23 cellular contexts compared by ENCODE assay signal in genomic region chr6:142790257-142790656, GRCh38.
DNase-seq lines count a peak whose midpoint lies in the region; ATAC-seq, FAIRE-seq and TF ChIP-seq lines count a peak whose summit lies in the region.
"Had no signal": no experiment of that assay in that cellular context is flagged by ENCODE, and none has a peak within 500 bp of the region (broad histone marks: within the 10 kb centered on the region; RNA-seq: fewer than 3 reads in every experiment).

No MANE protein-coding gene starts in this region.

- WGBS in small intestine, 3 donors = 85 to 90% (median 86%) methylated on average over 1 of the region's 1 CpG

- TF ChIP-seq CTCF in LNCaP clone FGC (IDR thresholded peaks at IDR 0.05; ENCODE audit: control insufficient read depth, extremely low read depth, insufficient read depth) = no peak

- no peak overlapping the region for H3K4me3 Mint-ChIP-seq in activated naive CD4-positive, alpha-beta T cell treated with anti-CD3 and anti-CD28 coated beads, Interleukin-2, amount 50 U/mL, for 24 hours
- H3K4me3 Mint-ChIP-seq in activated naive CD4-positive, alpha-beta T cell treated with anti-CD3 and anti-CD28 coated beads for 36 hours = no peak overlapping the region
- peak overlapping the region in 1 of 8 donors; percentile 34 for H3K4me3 Mint-ChIP-seq in CD4-positive, alpha-beta memory T cell
- H3K4me3 Mint-ChIP-seq in naive thymus-derived CD4-positive, alpha-beta T cell = no peak overlapping the region
- H3K4me3 Mint-ChIP-seq: IgD-negative memory B cell had no signal

- POLR2A ChIA-PET in CD4-positive, alpha-beta memory T cell (lab: Charles Lee; ENCODE audit: partially characterized antibody) = interaction anchor here (1.0 to 1.9 kb wide), 5 partner anchors 10 to 20 kb away, joined by 3 to 5 read pairs (median 3); no protein-coding TSS in a partner anchor
- POLR2A ChIA-PET in naive thymus-derived CD4-positive, alpha-beta T cell (lab: Charles Lee) = interaction anchor here (0.7 to 1.4 kb wide), 4 partner anchors 16 to 573 kb away, joined by 3 to 4 read pairs (median 4); no protein-coding TSS in a partner anchor

- CTCF ChIA-PET in activated naive CD4-positive, alpha-beta T cell treated with anti-CD3 and anti-CD28 coated beads for 36 hours (lab: Charles Lee) = interaction anchor here (0.7 kb wide), 1 partner anchor 1266 kb away, joined by 3 read pairs; no protein-coding TSS in a partner anchor
- CTCF ChIA-PET in CD4-positive, alpha-beta memory T cell (lab: Charles Lee; ENCODE audit: partially characterized antibody) = interaction anchor here (1.3 kb wide), 1 partner anchor 36 kb away, joined by 3 read pairs; no protein-coding TSS in a partner anchor
- CTCF ChIA-PET in naive thymus-derived CD4-positive, alpha-beta T cell (lab: Charles Lee) = no interaction called here

- no peak overlapping the region for H3K4me3 ChIP-seq in CD4-positive, alpha-beta memory T cell (ENCODE audit: low read length in 2 of 2)
- H3K4me3 ChIP-seq in LNCaP clone FGC (ENCODE audit: low read depth, low read length) = no peak overlapping the region
- no peak overlapping the region for H3K4me3 ChIP-seq in naive thymus-derived CD4-positive, alpha-beta T cell (ENCODE audit: low read length)
- H3K4me3 ChIP-seq in small intestine (ENCODE audit: low read depth in 1 of 2, low read length in 2 of 2) = no peak overlapping the region
- H3K4me3 ChIP-seq: A549; BLaER1 treated with 17β-estradiol and CSF1 and Interleukin-3, amounts not matched to agents 10 nM and 100 nM had no signal

- peaks cover 30% of the 10 kb centered on the region for H3K36me3 Mint-ChIP-seq in activated naive CD4-positive, alpha-beta T cell treated with anti-CD3 and anti-CD28 coated beads, Interleukin-2, amount 50 U/mL, for 24 hours
- H3K36me3 Mint-ChIP-seq in activated naive CD4-positive, alpha-beta T cell treated with anti-CD3 and anti-CD28 coated beads for 36 hours (ENCODE audit: low read depth) = peaks cover 21% of the 10 kb centered on the region
- peaks cover 24 to 28% of the 10 kb centered on the region in 2 donors for H3K36me3 Mint-ChIP-seq in CD4-positive, alpha-beta memory T cell
- peaks cover 6 to 28% (median 20%) of the 10 kb centered on the region in 5 donors for H3K36me3 Mint-ChIP-seq in naive thymus-derived CD4-positive, alpha-beta T cell

- H3K4me1 ChIP-seq in CD4-positive, alpha-beta memory T cell (ENCODE audit: insufficient read depth, low read length) = peaks cover 64% of the 10 kb centered on the region
- no peaks in the 10 kb centered on the region for H3K4me1 ChIP-seq in naive thymus-derived CD4-positive, alpha-beta T cell (ENCODE audit: control insufficient read depth in 2 of 2, insufficient read depth in 2 of 2, low read length in 2 of 2)
- no peaks in the 10 kb centered on the region for H3K4me1 ChIP-seq in small intestine (ENCODE audit: control insufficient read depth in 2 of 2, insufficient read depth in 1 of 2, low read depth in 1 of 2, low read length in 1 of 2)
- H3K4me1 ChIP-seq: BLaER1 treated with 17β-estradiol and CSF1 and Interleukin-3, amounts not matched to agents 10 nM and 100 nM had no signal

- peaks cover 6% of the 10 kb centered on the region for H3K9me3 Mint-ChIP-seq in activated naive CD4-positive, alpha-beta T cell treated with anti-CD3 and anti-CD28 coated beads, Interleukin-2, amount 50 U/mL, for 24 hours
- no peaks in the 10 kb centered on the region for H3K9me3 Mint-ChIP-seq in activated naive CD4-positive, alpha-beta T cell treated with anti-CD3 and anti-CD28 coated beads for 36 hours
- no peaks in the 10 kb centered on the region for H3K9me3 Mint-ChIP-seq in CD4-positive, alpha-beta memory T cell
- H3K9me3 Mint-ChIP-seq in naive thymus-derived CD4-positive, alpha-beta T cell = no peaks in the 10 kb centered on the region
- H3K9me3 Mint-ChIP-seq: IgD-negative memory B cell had no signal

- peak overlapping the region; percentile 75 for H3K27ac Mint-ChIP-seq in activated naive CD4-positive, alpha-beta T cell treated with anti-CD3 and anti-CD28 coated beads, Interleukin-2, amount 50 U/mL, for 24 hours
- no peak overlapping the region for H3K27ac Mint-ChIP-seq in activated naive CD4-positive, alpha-beta T cell treated with anti-CD3 and anti-CD28 coated beads for 36 hours
- peak overlapping the region in 4 of 7 donors; percentile 12 to 74 (median 45) for H3K27ac Mint-ChIP-seq in CD4-positive, alpha-beta memory T cell
- H3K27ac Mint-ChIP-seq in naive thymus-derived CD4-positive, alpha-beta T cell = peak overlapping the region in 8 of 9 donors; percentile 58 to 89 (median 74)

- no peak overlapping the region for H3K27ac ChIP-seq in CD4-positive, alpha-beta memory T cell (ENCODE audit: low read depth, low read length)
- no peak overlapping the region for H3K27ac ChIP-seq in naive thymus-derived CD4-positive, alpha-beta T cell (ENCODE audit: low read depth, low read length)
- H3K27ac ChIP-seq in small intestine (ENCODE audit: low read depth in 1 of 2, low read length in 1 of 2) = no peak overlapping the region
- H3K27ac ChIP-seq: A549; BLaER1 treated with 17β-estradiol and CSF1 and Interleukin-3, amounts not matched to agents 10 nM and 100 nM; RWPE1 had no signal

- H3K27me3 Mint-ChIP-seq in activated naive CD4-positive, alpha-beta T cell treated with anti-CD3 and anti-CD28 coated beads, Interleukin-2, amount 50 U/mL, for 24 hours = no peaks in the 10 kb centered on the region
- H3K27me3 Mint-ChIP-seq in activated naive CD4-positive, alpha-beta T cell treated with anti-CD3 and anti-CD28 coated beads for 36 hours (ENCODE audit: low read depth) = no peaks in the 10 kb centered on the region
- H3K27me3 Mint-ChIP-seq in CD4-positive, alpha-beta memory T cell = no peaks in the 10 kb centered on the region
- H3K27me3 Mint-ChIP-seq in naive thymus-derived CD4-positive, alpha-beta T cell = no peaks in the 10 kb centered on the region
- H3K27me3 Mint-ChIP-seq: IgD-negative memory B cell had no signal

- no peak for ATAC-seq in naive thymus-derived CD4-positive, alpha-beta T cell
- ATAC-seq: A549 had no signal

- no peaks in the 10 kb centered on the region for H3K27me3 ChIP-seq in CD4-positive, alpha-beta memory T cell (ENCODE audit: insufficient read depth, low read length)
- H3K27me3 ChIP-seq in naive thymus-derived CD4-positive, alpha-beta T cell (ENCODE audit: control insufficient read depth in 2 of 2, insufficient read depth in 2 of 2, low read length in 2 of 2) = no peaks in the 10 kb centered on the region
- H3K27me3 ChIP-seq in small intestine (ENCODE audit: control insufficient read depth in 2 of 2, insufficient read depth in 2 of 2, low read length in 2 of 2) = no peaks in the 10 kb centered on the region
- H3K27me3 ChIP-seq: BLaER1 treated with 17β-estradiol and CSF1 and Interleukin-3, amounts not matched to agents 10 nM and 100 nM had no signal

- no peak for FAIRE-seq in small intestine (lab: Jason Lieb, UNC)
- FAIRE-seq: A549, GM18507, H54 had no signal

- DNase-seq in activated naive CD4-positive, alpha-beta T cell treated with anti-CD3 and anti-CD28 coated beads for 36 hours = no peak
- no peak for DNase-seq in CD4-positive, alpha-beta memory T cell
- DNase-seq in LNCaP clone FGC (ENCODE audit: low read depth) = peak; percentile 19
- no peak for DNase-seq in naive thymus-derived CD4-positive, alpha-beta T cell
- DNase-seq in small intestine = no peak
- no peak for DNase-seq in SIG-M5 treated with dmso at 0.1 percent for 504 hours (lab: John Stamatoyannopoulos, UW; ENCODE audit: unreplicated experiment)
- DNase-seq: Calu3, NCI-H1092, NCI-H1417 treated with DMSO at 0.1 percent for 48 hours, NCI-H187, NCI-H2081 treated with DMSO at 0.1 percent for 48 hours, NCI-H2171, NCI-H226, NCI-H510A, NCI-H69, SHP77 had no signal

- no peaks in the 10 kb centered on the region for H3K36me3 ChIP-seq in CD4-positive, alpha-beta memory T cell (ENCODE audit: insufficient read depth, low read length)
- H3K36me3 ChIP-seq in naive thymus-derived CD4-positive, alpha-beta T cell (ENCODE audit: control insufficient read depth in 2 of 3, insufficient read depth in 3 of 3, low read length in 3 of 3) = no peaks in the 10 kb centered on the region
- H3K36me3 ChIP-seq in small intestine (ENCODE audit: control insufficient read depth in 2 of 2, insufficient read depth in 2 of 2, low read length in 2 of 2) = peaks cover 0 to 2% of the 10 kb centered on the region in 2 donors

- H3K4me1 Mint-ChIP-seq in activated naive CD4-positive, alpha-beta T cell treated with anti-CD3 and anti-CD28 coated beads, Interleukin-2, amount 50 U/mL, for 24 hours = peaks cover 93% of the 10 kb centered on the region
- H3K4me1 Mint-ChIP-seq in activated naive CD4-positive, alpha-beta T cell treated with anti-CD3 and anti-CD28 coated beads for 36 hours (ENCODE audit: low read depth) = peaks cover 73% of the 10 kb centered on the region
- peaks cover 48 to 82% (median 57%) of the 10 kb centered on the region in 4 donors for H3K4me1 Mint-ChIP-seq in CD4-positive, alpha-beta memory T cell
- H3K4me1 Mint-ChIP-seq in naive thymus-derived CD4-positive, alpha-beta T cell = peaks cover 10 to 89% (median 82%) of the 10 kb centered on the region in 7 donors

- intact Hi-C loops in activated naive CD4-positive, alpha-beta T cell treated with anti-CD3 and anti-CD28 coated beads for 36 hours (cut with micrococcal nuclease) = no loop called here
- intact Hi-C loops in CD4-positive, alpha-beta memory T cell (cut with micrococcal nuclease) = no loop called here
- intact Hi-C loops in naive thymus-derived CD4-positive, alpha-beta T cell (cut with micrococcal nuclease) = no loop called here

- no peaks in the 10 kb centered on the region for H3K9me3 ChIP-seq in CD4-positive, alpha-beta memory T cell (ENCODE audit: control insufficient read depth in 1 of 2, low read length in 2 of 2)
- H3K9me3 ChIP-seq in naive thymus-derived CD4-positive, alpha-beta T cell (ENCODE audit: control insufficient read depth in 2 of 3, low read length in 3 of 3) = no peaks in the 10 kb centered on the region
- H3K9me3 ChIP-seq in small intestine (ENCODE audit: control insufficient read depth, low read depth) = no peaks in the 10 kb centered on the region
- H3K9me3 ChIP-seq: A549; BLaER1 treated with 17β-estradiol and CSF1 and Interleukin-3, amounts not matched to agents 10 nM and 100 nM had no signal
